Comparison of ENCODE assay signal across 8 cellular contexts in the genomic region with DNA sequence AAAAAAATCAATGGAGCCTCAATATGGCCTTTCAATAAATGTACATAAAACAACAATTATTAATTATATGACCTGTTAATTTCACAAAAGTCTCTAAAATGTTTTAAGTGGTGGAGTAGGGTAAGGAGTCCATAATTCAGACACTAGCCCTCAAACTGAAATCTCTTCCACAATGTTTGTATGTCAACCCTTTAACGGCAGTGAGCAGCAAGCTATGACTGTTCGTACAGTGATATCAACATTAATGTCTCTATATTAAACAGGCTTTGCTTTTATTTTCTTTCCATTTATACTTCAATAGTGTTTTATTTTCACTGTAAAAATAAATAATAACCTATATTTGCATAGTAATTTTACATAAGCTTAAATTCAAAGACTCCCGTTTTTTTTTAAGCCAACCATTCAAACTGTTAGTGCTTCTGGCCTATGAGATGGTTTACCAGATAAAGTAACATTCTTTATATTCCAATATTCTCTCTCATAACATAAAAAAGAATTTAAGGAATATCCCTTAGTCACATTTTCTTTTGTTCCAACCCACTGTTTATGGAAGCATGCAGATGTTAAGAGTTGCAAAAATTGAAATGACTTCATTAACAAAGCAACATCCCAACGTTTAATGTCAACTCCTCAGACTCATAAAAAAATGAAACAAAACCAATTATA. TPM values are rescaled to one million over a fixed set of nuclear protein-coding genes. Genes with fewer than 3 reads are reported as not detected.
DNase-seq lines count a peak whose midpoint lies in the region; ATAC-seq, FAIRE-seq and TF ChIP-seq lines count a peak whose summit lies in the region.

No MANE protein-coding gene starts in this region.

- no peak for TF ChIP-seq CTCF in bronchial epithelial cell (IDR thresholded peaks at IDR 0.05; ENCODE audit: insufficient read depth, low read length, severe bottlenecking)

- H3K27me3 ChIP-seq in bronchial epithelial cell (ENCODE audit: control insufficient read depth, insufficient read depth, low read length), result no peaks in the 10 kb centered on the region

- no peak for ATAC-seq in HG02678 (IDR thresholded peaks at IDR 0.05; ENCODE audit: unreplicated experiment)
- ATAC-seq in HG03196 (IDR thresholded peaks at IDR 0.05; ENCODE audit: unreplicated experiment), result no peak

- in situ Hi-C loops in ACHN (cut with HindIII; ENCODE audit: low pct_ligation_motif_present, low pct_unique_long_range_greater_than_20kb, low sequenced_read_pairs), result no loop called here

- no peaks in the 10 kb centered on the region for H3K36me3 ChIP-seq in bronchial epithelial cell (ENCODE audit: control insufficient read depth, insufficient read depth, low read length)

- peak overlapping the region; percentile 79 for H3K4me3 ChIP-seq in bronchial epithelial cell (ENCODE audit: low read depth, low read length)

- DNase-seq in ACHN (peak; percentile 28), HTR-8/SVneo (ENCODE audit: insufficient read length, low spot score) (peak; percentile 15), bronchial epithelial cell (ENCODE audit: low read depth) (no peak), midbrain (lab: John Stamatoyannopoulos, UW) (peak; percentile 29), MV-4-11 (lab: John Stamatoyannopoulos, UW) (no peak), NCI-H82 treated with DMSO at 0.1 percent for 48 hours (lab: John Stamatoyannopoulos, UW; ENCODE audit: unreplicated experiment) (no peak)

- FAIRE-seq in HTR-8/SVneo (lab: Jason Lieb, UNC) (no peak), bronchial epithelial cell (lab: Jason Lieb, UNC) (no peak)

RNA-seq across cellular contexts. Expression of a gene that starts 2.4 kb away (rescaled TPM):
- total RNA-seq in bronchial epithelial cell, result 28.3 and 34.5 TPM in 2 replicates

Comparison
In these comparisons a context has a peak if more than half of its experiments do, and no peak if none do; other contexts are left out.
1. DNase-seq: peak in ACHN (single experiment), HTR-8/SVneo (single experiment) and midbrain (single experiment); none in bronchial epithelial cell (single experiment), MV-4-11 (single experiment) and NCI-H82 treated with DMSO at 0.1 percent for 48 hours (single experiment).